8 cellular contexts compared by ENCODE assay signal in genomic region chr1:20732071-20732587, GRCh38. TPM values are rescaled to one million over a fixed set of nuclear protein-coding genes. Genes with fewer than 3 reads are reported as not detected.
DNase-seq lines count a peak whose midpoint lies in the region; ATAC-seq lines count a peak whose summit lies in the region.

No MANE protein-coding gene starts in this region.

- H2BK5ac ChIP-seq in mesenchymal stem cell (ENCODE audit: low read depth, low read length, poor library complexity, severe bottlenecking): peak overlapping the region; percentile 49

- H3K79me1 ChIP-seq in mesenchymal stem cell (replicated peaks; ENCODE audit: low read length, poor library complexity, severe bottlenecking): peaks cover 29% of the 10 kb centered on the region

- H3K27me3 ChIP-seq in effector memory CD4-positive, alpha-beta T cell (replicated peaks; ENCODE audit: control insufficient read depth, insufficient read depth, low read length, poor library complexity, severe bottlenecking): no peaks in the 10 kb centered on the region
- peaks cover 0 to 36% of the 10 kb centered on the region in 2 experiments for H3K27me3 ChIP-seq in mesenchymal stem cell (ENCODE audit: control insufficient read depth in 1 of 2, insufficient read depth in 1 of 2, low read length in 2 of 2)

- H3K36me3 Mint-ChIP-seq in activated CD4-positive, alpha-beta memory T cell treated with anti-CD3 and anti-CD28 coated beads, Interleukin-2, amount 10 ng/mL, durations not matched to agents 7 days and 5 days (ENCODE audit: low read depth): peaks cover 8% of the 10 kb centered on the region

- no peak overlapping the region for H2BK120ac ChIP-seq in mesenchymal stem cell (ENCODE audit: low read depth, low read length)

- no peaks in the 10 kb centered on the region for H3K9me3 Mint-ChIP-seq in activated CD4-positive, alpha-beta memory T cell treated with anti-CD3 and anti-CD28 coated beads, Interleukin-2, amount 10 ng/mL, durations not matched to agents 7 days and 5 days

- H3K27ac Mint-ChIP-seq in activated CD4-positive, alpha-beta memory T cell treated with anti-CD3 and anti-CD28 coated beads, Interleukin-2, amount 10 ng/mL, durations not matched to agents 7 days and 5 days: no peak overlapping the region

- no peaks in the 10 kb centered on the region for H3K9me3 ChIP-seq in effector memory CD4-positive, alpha-beta T cell (ENCODE audit: control insufficient read depth, low read length)
- no peaks in the 10 kb centered on the region for H3K9me3 ChIP-seq in mesenchymal stem cell (ENCODE audit: control insufficient read depth, low read length)

- no peaks in the 10 kb centered on the region for H3K36me3 ChIP-seq in effector memory CD4-positive, alpha-beta T cell (ENCODE audit: control insufficient read depth, insufficient read depth, low read length)
- peaks cover 11 to 18% of the 10 kb centered on the region in 2 experiments for H3K36me3 ChIP-seq in mesenchymal stem cell (ENCODE audit: control insufficient read depth in 1 of 2, insufficient read depth in 2 of 2, low read depth in 1 of 2, low read length in 2 of 2)

- H3K27me3 Mint-ChIP-seq in activated CD4-positive, alpha-beta memory T cell treated with anti-CD3 and anti-CD28 coated beads, Interleukin-2, amount 10 ng/mL, durations not matched to agents 7 days and 5 days: peaks cover 41% of the 10 kb centered on the region

- peaks cover 19% of the 10 kb centered on the region for H3K4me1 Mint-ChIP-seq in activated CD4-positive, alpha-beta memory T cell treated with anti-CD3 and anti-CD28 coated beads, Interleukin-2, amount 10 ng/mL, durations not matched to agents 7 days and 5 days

- no peak overlapping the region for H2AFZ ChIP-seq in mesenchymal stem cell (ENCODE audit: low read depth, low read length)

- H3K4me1 ChIP-seq in effector memory CD4-positive, alpha-beta T cell (ENCODE audit: control insufficient read depth, insufficient read depth, low read length, poor library complexity, severe bottlenecking): peaks cover 18% of the 10 kb centered on the region
- peaks cover 42% of the 10 kb centered on the region for H3K4me1 ChIP-seq in mesenchymal stem cell (ENCODE audit: control insufficient read depth, insufficient read depth, low read depth, low read length)

- peak overlapping the region; percentile 88 for H3K9ac ChIP-seq in mesenchymal stem cell (ENCODE audit: low read length)

- no peak overlapping the region for H3K4ac ChIP-seq in mesenchymal stem cell (ENCODE audit: low read depth in 1 of 2, low read length in 2 of 2)

- CTCF ChIA-PET in activated CD4-positive, alpha-beta memory T cell treated with anti-CD3 and anti-CD28 coated beads, Interleukin-2, amount 10 ng/mL, durations not matched to agents 7 days and 5 days (lab: Charles Lee): interaction anchor here (1.1 to 2.7 kb wide), 2 partner anchors 35 to 463 kb away, joined by 4 to 9 read pairs; no protein-coding TSS in a partner anchor

- H2BK15ac ChIP-seq in mesenchymal stem cell (ENCODE audit: low read depth, poor library complexity, severe bottlenecking): peak overlapping the region; percentile 1

- POLR2A ChIA-PET in activated CD4-positive, alpha-beta memory T cell treated with anti-CD3 and anti-CD28 coated beads, Interleukin-2, amount 10 ng/mL, durations not matched to agents 7 days and 5 days (lab: Charles Lee): interaction anchor here (0.6 kb wide), 1 partner anchor 54 kb away, joined by 3 read pairs; no protein-coding TSS in a partner anchor

- DNase-seq in EH (ENCODE audit: low read depth) (peak; percentile 72), NCI-H2196 treated with DMSO at 0.1 percent for 48 hours (lab: John Stamatoyannopoulos, UW; ENCODE audit: unreplicated experiment) (peak; percentile 35), mesenchymal stem cell (peak; percentile 75), MV-4-11 (lab: John Stamatoyannopoulos, UW) (no peak)
- peak; percentile 43 for DNase-seq in activated CD4-positive, alpha-beta memory T cell treated with anti-CD3 and anti-CD28 coated beads, Interleukin-2, amount 10 ng/mL, durations not matched to agents 7 days and 5 days
- DNase-seq in effector memory CD4-positive, alpha-beta T cell: peak; percentile 20 to 37 (median 34)
- peak; percentile 47 to 51 for DNase-seq in stimulated activated CD8-positive, alpha-beta memory T cell treated with anti-CD3 and anti-CD28 coated beads, Interleukin-15, amount 100 ng/mL, for 4 hours (ENCODE audit: low read depth in 2 of 2)

- H3K18ac ChIP-seq in mesenchymal stem cell (ENCODE audit: low read depth in 1 of 2, low read length in 2 of 2): peak overlapping the region; percentile 23 to 67

- H3K23ac ChIP-seq in mesenchymal stem cell (ENCODE audit: low read length in 2 of 2): no peak overlapping the region

- no peak overlapping the region for H2AK5ac ChIP-seq in mesenchymal stem cell (ENCODE audit: low read length, severe bottlenecking)

- peak overlapping the region; percentile 41 for H4K8ac ChIP-seq in mesenchymal stem cell (ENCODE audit: low read length)

- no peak overlapping the region for H3K27ac ChIP-seq in effector memory CD4-positive, alpha-beta T cell (ENCODE audit: insufficient read depth, low read length, poor library complexity, severe bottlenecking)
- peak overlapping the region; percentile 79 for H3K27ac ChIP-seq in mesenchymal stem cell (ENCODE audit: low read length, poor library complexity, severe bottlenecking)

- peak overlapping the region; percentile 63 for H4K91ac ChIP-seq in mesenchymal stem cell (ENCODE audit: low read length)

- peak overlapping the region in 1 of 2 experiments; percentile 31 for H3K14ac ChIP-seq in mesenchymal stem cell (ENCODE audit: low read length in 2 of 2)

- peak; percentile 51 for ATAC-seq in HG02588 (IDR thresholded peaks at IDR 0.05; ENCODE audit: unreplicated experiment)

- under 1% methylated on average over 38 of the region's 55 CpGs for WGBS in mesenchymal stem cell

- H3K4me2 ChIP-seq in mesenchymal stem cell (ENCODE audit: low read length, poor library complexity, severe bottlenecking): peak overlapping the region; percentile 94

- H3K4me3 Mint-ChIP-seq in activated CD4-positive, alpha-beta memory T cell treated with anti-CD3 and anti-CD28 coated beads, Interleukin-2, amount 10 ng/mL, durations not matched to agents 7 days and 5 days: peak overlapping the region; percentile 75

- peak overlapping the region; percentile 53 for H3K4me3 ChIP-seq in effector memory CD4-positive, alpha-beta T cell (ENCODE audit: insufficient read depth, low read depth, low read length, poor library complexity, severe bottlenecking)
- H3K4me3 ChIP-seq in mesenchymal stem cell (ENCODE audit: insufficient read depth in 1 of 2, low read depth in 1 of 2, low read length in 2 of 2): peak overlapping the region; percentile 69 to 81

- peak overlapping the region; percentile 35 to 70 for H2BK12ac ChIP-seq in mesenchymal stem cell (ENCODE audit: low read length in 2 of 2)

RNA-seq across cellular contexts. Expression of gene SH2D5, which starts 0.4 kb away (rescaled TPM):
- total RNA-seq in activated CD4-positive, alpha-beta memory T cell treated with anti-CD3 and anti-CD28 coated beads, Interleukin-2, amount 10 ng/mL, durations not matched to agents 7 days and 5 days: under 1 TPM in 1 of 2 experiments, not detected in 1; 0.23 TPM
- 2.1 TPM for polyA plus RNA-seq in mesenchymal stem cell (2013, experiment 1 of 2)
- 2.2 TPM for polyA plus RNA-seq in mesenchymal stem cell (2013, experiment 2 of 2)

RNA-seq across cellular contexts. Expression of gene KIF17, which starts 14.3 kb away (rescaled TPM):
- not detected for total RNA-seq in activated CD4-positive, alpha-beta memory T cell treated with anti-CD3 and anti-CD28 coated beads, Interleukin-2, amount 10 ng/mL, durations not matched to agents 7 days and 5 days
- polyA plus RNA-seq in mesenchymal stem cell (2013, experiment 1 of 2): 3.7 TPM
- 3.0 TPM for polyA plus RNA-seq in mesenchymal stem cell (2013, experiment 2 of 2)

RNA-seq across cellular contexts. Expression of gene HP1BP3, which starts 55.0 kb away (rescaled TPM):
- total RNA-seq in activated CD4-positive, alpha-beta memory T cell treated with anti-CD3 and anti-CD28 coated beads, Interleukin-2, amount 10 ng/mL, durations not matched to agents 7 days and 5 days: 100 to 1,000 TPM; 299 to 301 TPM
- polyA plus RNA-seq in mesenchymal stem cell (2013, experiment 1 of 2): 128 TPM
- 128 TPM for polyA plus RNA-seq in mesenchymal stem cell (2013, experiment 2 of 2)
